8 cellular contexts compared by ENCODE assay signal in genomic region chr21:15062566-15062965, GRCh38. TPM values are rescaled to one million over a fixed set of nuclear protein-coding genes. Genes with fewer than 3 reads are reported as not detected.
DNase-seq lines count a peak whose midpoint lies in the region; ATAC-seq and TF ChIP-seq lines count a peak whose summit lies in the region.

No MANE protein-coding gene starts in this region.

- peaks cover 3% of the 10 kb centered on the region; the same call in 1 of the 2 replicates for H3K27me3 ChIP-seq in H9 (ENCODE audit: insufficient read depth, low read length)
- no peaks in the 10 kb centered on the region for H3K27me3 ChIP-seq in SJCRH30
- H3K27me3 ChIP-seq in esophagus muscularis mucosa, result no peaks in the 10 kb centered on the region
- no peaks in the 10 kb centered on the region for H3K27me3 ChIP-seq in psoas muscle (ENCODE audit: insufficient read depth in 3 of 3, low read length in 2 of 3)

- H2BK20ac ChIP-seq in H9 (ENCODE audit: low read depth, low read length, poor library complexity, severe bottlenecking), result no peak overlapping the region

- TF ChIP-seq CTCF in H9 (conservative IDR thresholded peaks at IDR 0.05) (no peak), esophagus muscularis mucosa (IDR thresholded peaks at IDR 0.05) (no peak), psoas muscle (IDR thresholded peaks at IDR 0.05) (no peak)

- H3K4me1 Mint-ChIP-seq in H9, result peaks cover 58 to 59% of the 10 kb centered on the region in 2 experiments

- H4K8ac ChIP-seq in H9 (replicated peaks; ENCODE audit: insufficient read length, low read depth, low read length), result no peak overlapping the region

- no peak overlapping the region for H2BK120ac ChIP-seq in H9 (ENCODE audit: low read depth, low read length, poor library complexity, severe bottlenecking)

- peak overlapping the region; percentile 87 to 94 for H3K4me3 Mint-ChIP-seq in H9

- intact Hi-C loops in esophagus muscularis mucosa (cut with DNase I), result loop anchor here (5.0 kb wide), 2 partner anchors 195 to 680 kb away; partner anchors contain the start of gene HSPA13
- intact Hi-C loops in psoas muscle (cut with DNase I), result loop anchor here (1.0 to 10.0 kb wide), 4 partner anchors 28 to 420 kb away; no protein-coding TSS in a partner anchor

- no peak overlapping the region for H2AK5ac ChIP-seq in H9 (ENCODE audit: insufficient read length, low read length)

- no peak overlapping the region for H3K23ac ChIP-seq in H9 (ENCODE audit: insufficient read length, low read depth, low read length)

- no peak overlapping the region for H4K5ac ChIP-seq in H9 (ENCODE audit: insufficient read length, low read depth, low read length)

- no peaks in the 10 kb centered on the region for H3K9me3 ChIP-seq in H9 (ENCODE audit: control insufficient read depth, low read depth, low read length)
- no peaks in the 10 kb centered on the region for H3K9me3 ChIP-seq in SJCRH30 (replicated peaks)
- H3K9me3 ChIP-seq in esophagus muscularis mucosa, result no peaks in the 10 kb centered on the region
- H3K9me3 ChIP-seq in psoas muscle, result no peaks in the 10 kb centered on the region

- H3K14ac ChIP-seq in H9 (ENCODE audit: insufficient read depth, low read length), result no peak overlapping the region

- H3K18ac ChIP-seq in H9 (ENCODE audit: insufficient read length, low read depth, low read length), result no peak overlapping the region

- peaks cover 3% of the 10 kb centered on the region; the same call in 1 of the 2 replicates for H3K79me2 ChIP-seq in H9 (ENCODE audit: insufficient read depth, low read length)

- no peak for DNase-seq in H9
- peak in 1 of 2 experiments; percentile 29 for DNase-seq in SJCRH30
- DNase-seq in esophagus muscularis mucosa (ENCODE audit: extremely low spot score), result no peak
- no peak for DNase-seq in psoas muscle
- DNase-seq in cerebellum (ENCODE audit: low spot score), result no peak
- no peak for DNase-seq in Ammon's horn (ENCODE audit: low spot score)
- DNase-seq in COR-L47 (lab: John Stamatoyannopoulos, UW), result no peak

- H4K20me1 ChIP-seq in H9 (ENCODE audit: control insufficient read depth, insufficient read depth, insufficient read length), result no peaks in the 10 kb centered on the region

- peaks cover 25% of the 10 kb centered on the region for H3K27me3 Mint-ChIP-seq in H9 (ENCODE audit: low read depth)

- no CpG with 5 or more reads among the region's 3 CpGs for WGBS in H9 (ENCODE audit: extremely low coverage, insufficient read length, low lambda C conversion rate)
- WGBS in esophagus muscularis mucosa, result 57% methylated on average over 3 of the region's 3 CpGs
- WGBS in psoas muscle, 3 donors, result 10 to 27% (median 12%) methylated on average over 3 of the region's 3 CpGs

- H3K4me3 ChIP-seq in SJCRH30 (peak overlapping the region; percentile 99), esophagus muscularis mucosa (peak overlapping the region; percentile 67 to 96 (median 92)), psoas muscle (peak overlapping the region; percentile 83)

- no peak overlapping the region for H2BK5ac ChIP-seq in H9 (ENCODE audit: insufficient read length, low read length)

- no peak for TF ChIP-seq EP300 in esophagus muscularis mucosa (IDR thresholded peaks at IDR 0.05)

- H2BK15ac ChIP-seq in H9 (ENCODE audit: low read depth, low read length), result no peak overlapping the region

- H3K4me2 ChIP-seq in H9 (ENCODE audit: insufficient read depth, insufficient read length, low read length), result peak overlapping the region; percentile 84

- H3K36me3 ChIP-seq in SJCRH30 (no peaks in the 10 kb centered on the region; the same call in 1 of the 2 replicates), esophagus muscularis mucosa (no peaks in the 10 kb centered on the region), psoas muscle (ENCODE audit: insufficient read depth in 1 of 2, low read depth in 1 of 2) (no peaks in the 10 kb centered on the region)

- no peak for TF ChIP-seq POLR2A in esophagus muscularis mucosa (IDR thresholded peaks at IDR 0.05; ENCODE audit: low read depth)

- no peaks in the 10 kb centered on the region for H3K79me1 ChIP-seq in H9 (ENCODE audit: insufficient read depth, low read depth, low read length, poor library complexity, severe bottlenecking)

- peaks cover 9% of the 10 kb centered on the region for H3K23me2 ChIP-seq in H9 (ENCODE audit: insufficient read length, low read depth, low read length, poor library complexity, severe bottlenecking)

- no peak overlapping the region for H2BK12ac ChIP-seq in H9 (ENCODE audit: insufficient read length, low read depth, low read length)

- H4K91ac ChIP-seq in H9 (ENCODE audit: insufficient read length, low read depth, low read length), result no peak overlapping the region

- no peak overlapping the region for H3K4ac ChIP-seq in H9 (ENCODE audit: low read depth, low read length)

- ATAC-seq in psoas muscle (no peak), GM21723 (IDR thresholded peaks at IDR 0.05; ENCODE audit: unreplicated experiment) (no peak)

- no peaks in the 10 kb centered on the region; a peak in 1 of 7 replicates for H3K36me3 Mint-ChIP-seq in H9 (ENCODE audit: insufficient read depth in 1 of 3, low read depth in 3 of 3)

- no peak overlapping the region for H2AFZ ChIP-seq in H9 (ENCODE audit: low read length)

- no peaks in the 10 kb centered on the region for H3K9me3 Mint-ChIP-seq in H9

- H3K27ac ChIP-seq in H9 (ENCODE audit: insufficient read length, low read depth, low read length) (no peak overlapping the region), SJCRH30 (peak overlapping the region; percentile 89; the same call in 1 of the 2 replicates), esophagus muscularis mucosa (replicated peaks in 1 of 4) (peak overlapping the region in 1 of 4 donors; percentile 98), psoas muscle (peak overlapping the region; percentile 98)

- H3K4me1 ChIP-seq in H9 (ENCODE audit: insufficient read depth, low read length) (peaks cover 2% of the 10 kb centered on the region; the same call in 1 of the 2 replicates), SJCRH30 (peaks cover 32% of the 10 kb centered on the region), esophagus muscularis mucosa (peaks cover 50 to 67% (median 59%) of the 10 kb centered on the region in 4 donors), psoas muscle (peaks cover 59% of the 10 kb centered on the region)

- H3T11ph ChIP-seq in H9 (ENCODE audit: low read length), result no peak overlapping the region

- no peak overlapping the region for H3K27ac Mint-ChIP-seq in H9

- H3K9ac ChIP-seq in H9 (ENCODE audit: extremely low read depth, insufficient read length, low read length), result no peak overlapping the region

- no peak overlapping the region for H3K56ac ChIP-seq in H9 (ENCODE audit: insufficient read length, low read depth, low read length)

RNA-seq across cellular contexts. Expression of gene NRIP1, which starts 2.2 kb away (rescaled TPM):
- total RNA-seq in H9 (2021), result 9.8 and 10.4 TPM in 2 replicates
- total RNA-seq in SJCRH30 (2014; rRNA removed; shearing (Covaris generic)), result 69.4 and 76.0 TPM in 2 replicates
- 10 to 100 TPM; 21.7 to 33.3 (median 28.5) TPM for total RNA-seq in esophagus muscularis mucosa
- total RNA-seq in psoas muscle, result 100 to 1,000 TPM in 1 of 4 donors, 10 to 100 TPM in 3; 42.8 to 137 (median 58.9) TPM
- 10 to 100 TPM; 12.1 to 30.3 (median 14.6) TPM for polyA plus RNA-seq in psoas muscle
- 98.4 TPM for total RNA-seq in cerebellum
